ENCODE assay signal across 22 cellular contexts in genomic region chr18:50926521-50926920, GRCh38.
"Had no signal": no experiment of that assay in that cellular context is flagged by ENCODE, and none has a peak within 500 bp of the region (broad histone marks: within the 10 kb centered on the region; RNA-seq: fewer than 3 reads in every experiment).

No MANE protein-coding gene starts in this region.

- DNase-seq: Karpas-422, KG1, MG63, NCI-H1092 treated with DMSO at 0.1 percent for 48 hours, NCI-H1436, NCI-H187, NCI-H2029, NCI-H2081 treated with DMSO at 0.1 percent for 48 hours, NCI-H2171, NCI-H226, NCI-H446, NCI-H510A, NCI-H524 treated with DMSO at 0.1 percent for 48 hours, NCI-H69, NCI-H774, Right ventricle myocardium superior, RPMI8226, SIG-M5, T-helper 1 cell had no signal

- H3K27me3 ChIP-seq: MG63, SJSA1 had no signal

- H3K27ac ChIP-seq: SJSA1, SK-N-MC had no signal

- H3K9me3 ChIP-seq: SJSA1 had no signal

- FAIRE-seq: RCC 7860 had no signal

- H3K4me1 ChIP-seq: SJSA1 had no signal

- H3K4me3 ChIP-seq: MG63, SJSA1, SK-N-MC had no signal
